In the genomic region with DNA sequence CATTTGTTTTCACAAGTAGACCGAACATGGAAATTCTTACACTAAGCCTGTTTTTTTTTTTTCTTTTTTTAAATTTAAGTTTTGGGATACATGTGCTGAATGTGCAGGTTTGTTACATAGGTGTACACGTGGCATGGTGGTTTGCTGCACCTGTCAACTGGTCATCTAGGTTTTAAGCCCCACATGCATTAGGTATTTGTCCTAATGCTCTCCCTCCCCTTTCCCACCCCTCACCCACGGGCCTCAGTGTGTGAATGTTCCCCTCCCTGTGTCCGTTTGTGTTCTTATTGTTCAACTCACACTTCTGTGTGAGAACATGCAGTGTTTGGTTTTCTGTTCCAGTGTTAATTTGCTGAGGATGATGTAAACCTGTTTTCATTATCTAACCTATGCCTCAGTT, we compare ENCODE assay signal across 33 cellular contexts. TPM values are rescaled to one million over a fixed set of nuclear protein-coding genes. Genes with fewer than 3 reads are reported as not detected.
"Had no signal": no experiment of that assay in that cellular context is flagged by ENCODE, and none has a peak within 500 bp of the region (broad histone marks: within the 10 kb centered on the region; RNA-seq: fewer than 3 reads in every experiment).

No MANE protein-coding gene starts in this region.

- H3K27me3 ChIP-seq: Peyer's patch, SJSA1 had no signal

- H3K36me3 Mint-ChIP-seq: T-cell had no signal

- H3K9ac ChIP-seq: SK-N-SH had no signal

- DNase-seq: Karpas-422, KG1, NCI-H1048, NCI-H1092 treated with DMSO at 0.1 percent for 48 hours, NCI-H1105 treated with DMSO at 0.1 percent for 48 hours, NCI-H1417, NCI-H1436, NCI-H146, NCI-H1694, NCI-H187, NCI-H1930, NCI-H2081, NCI-H2171 treated with DMSO at 0.1 percent for 48 hours, NCI-H2227 treated with DMSO at 0.1 percent for 48 hours, NCI-H345, NCI-H446, NCI-H510A treated with DMSO at 0.1 percent for 48 hours, NCI-H524 treated with DMSO at 0.1 percent for 48 hours, NCI-H526 treated with DMSO at 0.1 percent for 48 hours, NCI-H774, OCI-M1, PC-3, Peyer's patch, Right ventricle myocardium superior, SHP77 treated with DMSO at 0.1 percent for 48 hours, SK-N-SH, T-cell had no signal

- H3K27me3 Mint-ChIP-seq: T-cell had no signal

- H3K4me3 Mint-ChIP-seq: T-cell had no signal

- H3K4me1 Mint-ChIP-seq: T-cell had no signal

- H3K9me3 ChIP-seq: Peyer's patch, SJSA1, SK-N-SH had no signal

- ATAC-seq: K562, PC-3, T-cell had no signal

- H3K9me2 ChIP-seq: SK-N-SH had no signal

- H3K27ac ChIP-seq: Peyer's patch, RWPE1, SJSA1 had no signal

- H3K4me3 ChIP-seq: K562, Peyer's patch, SJSA1 had no signal

- H3K4me2 ChIP-seq: SK-N-SH had no signal

- H3K27ac Mint-ChIP-seq: T-cell had no signal

- H3K36me3 ChIP-seq: Peyer's patch, SJSA1 had no signal

- H3K4me1 ChIP-seq: Peyer's patch, SJSA1 had no signal

RNA-seq across cellular contexts. Expression of gene NLRP4, which starts 2.6 kb away (rescaled TPM):
- total RNA-seq: LHCN-M2, MCF 10A, NCI-H460, PC-3, Peyer's patch, Right ventricle myocardium superior, SJSA1, T-cell had no signal

RNA-seq across cellular contexts. Expression of gene NLRP11, which starts 7.1 kb away (rescaled TPM):
- total RNA-seq: MCF 10A, NCI-H460, Peyer's patch, Right ventricle myocardium superior, SJSA1, T-cell had no signal
